ENCODE assay signal across 2 cellular contexts in the genomic region with DNA sequence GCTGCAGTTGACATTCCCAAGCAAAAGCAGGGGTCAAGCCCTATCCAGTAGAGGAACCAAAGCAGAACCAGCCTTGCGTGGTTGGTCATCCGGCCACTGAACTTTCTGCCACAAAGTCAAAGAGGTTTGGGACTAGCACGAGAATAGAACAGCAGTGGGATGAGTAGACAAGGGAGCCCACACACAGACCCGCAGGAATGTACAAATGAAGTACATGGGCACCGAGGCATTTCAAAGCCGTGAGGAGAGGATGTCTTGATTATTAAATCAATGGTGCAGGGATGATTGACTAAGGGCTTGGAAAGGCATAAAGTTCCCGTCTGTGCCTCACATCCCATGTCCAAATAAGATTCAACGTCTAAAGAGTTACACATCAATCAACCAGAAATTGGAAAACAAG.
TF ChIP-seq lines count a peak whose summit lies in the region.

No MANE protein-coding gene starts in this region.

TF ChIP-seq in IMR-90, 13 proteins besides CTCF, POLR2A, EP300 and RAD21:
- TF ChIP-seq RCOR1 (IDR thresholded peaks at IDR 0.05; ENCODE audit: insufficient replicate concordance, low read length) (no peak), CHD1 (IDR thresholded peaks at IDR 0.05; ENCODE audit: low read depth, low read length) (no peak), RFX5 (IDR thresholded peaks at IDR 0.05; ENCODE audit: low read depth, low read length) (no peak), SMC3 (IDR thresholded peaks at IDR 0.05; ENCODE audit: low read depth, low read length) (no peak), NFE2L2 (IDR thresholded peaks at IDR 0.05; ENCODE audit: low read depth, low read length) (no peak)

TF ChIP-seq in SK-N-SH, 30 proteins besides CTCF, POLR2A, EP300 and RAD21:
- TF ChIP-seq MXI1 (IDR thresholded peaks at IDR 0.05; ENCODE audit: low read depth, low read length), result no peak
